21 cellular contexts compared by ENCODE assay signal in the genomic region with DNA sequence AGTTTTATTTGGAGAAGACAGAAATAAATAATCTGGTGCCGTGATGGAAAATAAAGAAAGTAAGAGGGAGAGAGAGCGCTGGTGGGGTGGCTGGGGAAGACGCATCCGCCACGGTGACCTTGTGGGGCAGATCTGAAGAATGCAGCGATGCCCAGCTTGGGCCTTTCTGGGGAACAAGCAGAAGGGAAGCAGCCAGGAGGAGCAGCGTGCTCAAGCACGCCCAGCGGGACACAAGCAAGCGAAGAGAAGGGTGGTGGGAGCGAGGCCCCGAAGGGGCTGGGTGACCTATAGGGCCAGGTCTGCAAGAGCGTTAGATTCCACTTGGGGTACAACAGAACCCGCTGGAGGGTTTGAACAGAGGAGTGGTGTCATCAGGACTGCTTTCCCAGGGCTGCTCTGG. TPM values are rescaled to one million over a fixed set of nuclear protein-coding genes. Genes with fewer than 3 reads are reported as not detected.
DNase-seq lines count a peak whose midpoint lies in the region; ATAC-seq, FAIRE-seq and TF ChIP-seq lines count a peak whose summit lies in the region.
"Had no signal": no experiment of that assay in that cellular context is flagged by ENCODE, and none has a peak within 500 bp of the region (broad histone marks: within the 10 kb centered on the region; RNA-seq: fewer than 3 reads in every experiment).

No MANE protein-coding gene starts in this region.

- no peak for ATAC-seq in activated T-helper 17 cell treated with anti-CD3 and anti-CD28 coated beads, Interleukin-2, amount 50 U/mL, for 72 hours (replicated peaks)
- ATAC-seq in GM18520 (IDR thresholded peaks at IDR 0.05; ENCODE audit: unreplicated experiment) = no peak
- ATAC-seq: CD8-positive, alpha-beta T cell; GM12878; GM23338 had no signal

- no peaks in the 10 kb centered on the region for H3K4me1 Mint-ChIP-seq in activated T-helper 17 cell treated with anti-CD3 and anti-CD28 coated beads, Interleukin-2, amount 50 U/mL, for 72 hours
- peaks cover 26% of the 10 kb centered on the region for H3K4me1 Mint-ChIP-seq in neural progenitor cell
- no peaks in the 10 kb centered on the region for H3K4me1 Mint-ChIP-seq in activated CD4-positive, alpha-beta memory T cell treated with anti-CD3 and anti-CD28 coated beads for 36 hours (ENCODE audit: low read depth)
- H3K4me1 Mint-ChIP-seq: B cell; CD4-positive, CD25-positive, alpha-beta regulatory T cell had no signal

- no peak for TF ChIP-seq RAD21 in H1 (IDR thresholded peaks at IDR 0.05 in 1 of 2, conservative IDR thresholded peaks at IDR 0.05 in 1 of 2; ENCODE audit: low read depth in 2 of 2, low read length in 2 of 2)

- H2BK12ac ChIP-seq in H1 (ENCODE audit: low read depth, low read length) = no peak overlapping the region

- H3K27ac Mint-ChIP-seq in activated T-helper 17 cell treated with anti-CD3 and anti-CD28 coated beads, Interleukin-2, amount 50 U/mL, for 72 hours = peak overlapping the region; percentile 12
- peak overlapping the region; percentile 47 for H3K27ac Mint-ChIP-seq in neural progenitor cell
- no peak overlapping the region for H3K27ac Mint-ChIP-seq in activated CD4-positive, alpha-beta memory T cell treated with anti-CD3 and anti-CD28 coated beads for 36 hours
- H3K27ac Mint-ChIP-seq: B cell; CD8-positive, alpha-beta T cell; GM23338; HFFc6 had no signal

- TF ChIP-seq CTCF in H1 (IDR thresholded peaks at IDR 0.05; ENCODE audit: control extremely low read depth in 1 of 3, insufficient read depth in 1 of 3, low read depth in 1 of 3, low read length in 3 of 3) (no peak), neural progenitor cell (IDR thresholded peaks at IDR 0.05) (no peak)

- H3K9me3 Mint-ChIP-seq in activated T-helper 17 cell treated with anti-CD3 and anti-CD28 coated beads, Interleukin-2, amount 50 U/mL, for 72 hours = no peaks in the 10 kb centered on the region
- H3K9me3 Mint-ChIP-seq in neural progenitor cell = peaks cover 9% of the 10 kb centered on the region
- H3K9me3 Mint-ChIP-seq in activated CD4-positive, alpha-beta memory T cell treated with anti-CD3 and anti-CD28 coated beads for 36 hours = no peaks in the 10 kb centered on the region
- H3K9me3 Mint-ChIP-seq: CD8-positive, alpha-beta T cell had no signal

- CTCF ChIA-PET in H1 (lab: Charles Lee; ENCODE audit: partially characterized antibody) = interaction anchor here (1.9 kb wide), 1 partner anchor 47 kb away, joined by 5 read pairs; no protein-coding TSS in a partner anchor
- CTCF ChIA-PET in activated CD4-positive, alpha-beta memory T cell treated with anti-CD3 and anti-CD28 coated beads for 36 hours (lab: Charles Lee) = no interaction called here

- peaks cover 2 to 9% of the 10 kb centered on the region in 2 experiments; a peak in 1 of 4 replicates for H3K9me3 ChIP-seq in H1 (ENCODE audit: insufficient read depth in 2 of 2, low read depth in 1 of 2, low read length in 1 of 2)
- H3K9me3 ChIP-seq in neural progenitor cell (ENCODE audit: low read depth) = no peaks in the 10 kb centered on the region
- H3K9me3 ChIP-seq: BLaER1, Caco-2, HAP-1 had no signal

- TF ChIP-seq EP300 in H1 (IDR thresholded peaks at IDR 0.05; ENCODE audit: borderline replicate concordance in 1 of 2, low read depth in 2 of 2, low read length in 2 of 2) = no peak

- H2AK5ac ChIP-seq in H1 (ENCODE audit: low read depth, low read length) = no peak overlapping the region

- H3K4me3 ChIP-seq in H1 (ENCODE audit: extremely low read depth in 1 of 4, insufficient read depth in 2 of 4, low read depth in 3 of 4, low read length in 4 of 4) = no peak overlapping the region
- no peak overlapping the region for H3K4me3 ChIP-seq in neural progenitor cell
- H3K4me3 ChIP-seq: BLaER1, GM12878, GM23338, HAP-1 had no signal

- no peak overlapping the region for H2BK15ac ChIP-seq in H1 (ENCODE audit: low read length)

- H3K4ac ChIP-seq in H1 (replicated peaks; ENCODE audit: insufficient read length, low read depth, low read length) = no peak overlapping the region

- no peak overlapping the region for H3K56ac ChIP-seq in H1 (replicated peaks; ENCODE audit: insufficient read length, low read depth, low read length)

- H3K9ac ChIP-seq in H1 (replicated peaks in 1 of 4; ENCODE audit: extremely low read depth in 1 of 4, low read depth in 3 of 4, low read length in 3 of 4) (no peak overlapping the region), neural progenitor cell (no peak overlapping the region)
- H3K9ac ChIP-seq: BLaER1 had no signal

- H3K18ac ChIP-seq in H1 (ENCODE audit: extremely low read depth, low read length) = no peak overlapping the region

- no peaks in the 10 kb centered on the region for H3K36me3 ChIP-seq in H1 (ENCODE audit: control insufficient read depth in 2 of 4, insufficient read depth in 4 of 4, low read length in 3 of 4)
- no peaks in the 10 kb centered on the region for H3K36me3 ChIP-seq in neural progenitor cell
- H3K36me3 ChIP-seq: BLaER1, HAP-1 had no signal

- H3K79me1 ChIP-seq in H1 (ENCODE audit: low read depth, low read length) = no peaks in the 10 kb centered on the region

- no peak overlapping the region for H2BK20ac ChIP-seq in H1 (ENCODE audit: low read length)

- H3K79me2 ChIP-seq in H1 (ENCODE audit: control insufficient read depth in 1 of 2, insufficient read depth in 2 of 2, low read length in 2 of 2) = no peaks in the 10 kb centered on the region
- H3K79me2 ChIP-seq in neural progenitor cell (ENCODE audit: low read depth) = no peaks in the 10 kb centered on the region

- WGBS in H1 (ENCODE audit: extremely low coverage in 1 of 2, insufficient coverage in 1 of 2, insufficient read length in 1 of 2, insufficient replicate concordance in 2 of 2, low coverage in 1 of 2, low lambda C conversion rate in 2 of 2, missing lambda C conversion rate in 1 of 2), 2 experiments = 85% methylated on average over 12 of the region's 14 CpGs; no CpG with 5 or more reads in 1 of the 2 experiments

- H4K20me1 ChIP-seq in H1 (replicated peaks in 1 of 2; ENCODE audit: control insufficient read depth in 1 of 2, insufficient read depth in 2 of 2, low read length in 2 of 2) (no peaks in the 10 kb centered on the region), neural progenitor cell (ENCODE audit: low read depth) (no peaks in the 10 kb centered on the region)
- H4K20me1 ChIP-seq: BLaER1 had no signal

- H3K27me3 Mint-ChIP-seq in activated T-helper 17 cell treated with anti-CD3 and anti-CD28 coated beads, Interleukin-2, amount 50 U/mL, for 72 hours = peaks cover 30% of the 10 kb centered on the region
- peaks cover 11% of the 10 kb centered on the region for H3K27me3 Mint-ChIP-seq in neural progenitor cell (ENCODE audit: insufficient read depth, low read depth)
- H3K27me3 Mint-ChIP-seq in activated CD4-positive, alpha-beta memory T cell treated with anti-CD3 and anti-CD28 coated beads for 36 hours = peaks cover 18% of the 10 kb centered on the region

- no peak overlapping the region; the same call in 1 of the 2 replicates for H2BK5ac ChIP-seq in H1 (ENCODE audit: low read depth, low read length)

- TF ChIP-seq POLR2A in H1 (IDR thresholded peaks at IDR 0.05; ENCODE audit: control extremely low read depth in 1 of 2, low read depth in 2 of 2, low read length in 2 of 2) = no peak

- H4K8ac ChIP-seq in H1 (ENCODE audit: extremely low read depth, insufficient read depth, low read length) = no peak overlapping the region

- H3K23me2 ChIP-seq in H1 (ENCODE audit: low read depth, low read length) = no peaks in the 10 kb centered on the region

- no peaks in the 10 kb centered on the region for H3K36me3 Mint-ChIP-seq in activated T-helper 17 cell treated with anti-CD3 and anti-CD28 coated beads, Interleukin-2, amount 50 U/mL, for 72 hours (ENCODE audit: low read depth)
- H3K36me3 Mint-ChIP-seq in neural progenitor cell = no peaks in the 10 kb centered on the region
- no peaks in the 10 kb centered on the region for H3K36me3 Mint-ChIP-seq in activated CD4-positive, alpha-beta memory T cell treated with anti-CD3 and anti-CD28 coated beads for 36 hours
- H3K36me3 Mint-ChIP-seq: CD4-positive, CD25-positive, alpha-beta regulatory T cell; CD8-positive, alpha-beta T cell had no signal

- DNase-seq in H1 (ENCODE audit: low read depth in 1 of 2, low spot score in 2 of 2) (no peak), neural progenitor cell (ENCODE audit: low spot score) (no peak), NK-92 (lab: John Stamatoyannopoulos, UW; ENCODE audit: unreplicated experiment) (no peak)
- no peak for DNase-seq in activated CD4-positive, alpha-beta memory T cell treated with anti-CD3 and anti-CD28 coated beads for 36 hours
- DNase-seq: Caco-2; CD4-positive, CD25-positive, alpha-beta regulatory T cell; CD8-positive, alpha-beta T cell; DMS153; DND-41; HFFc6 had no signal

- no peaks in the 10 kb centered on the region for H3F3A ChIP-seq in neural progenitor cell (ENCODE audit: low read depth)

- H3K27ac ChIP-seq in H1 (ENCODE audit: low read depth, low read length) (no peak overlapping the region), neural progenitor cell (no peak overlapping the region)
- H3K27ac ChIP-seq: BLaER1, C4-2B had no signal

- H4K5ac ChIP-seq in H1 (ENCODE audit: insufficient read length, low read depth, low read length) = no peak overlapping the region

- FAIRE-seq in H1 (lab: Jason Lieb, UNC) = no peak
- FAIRE-seq: A204.1, G401.6, GM12878, H54 had no signal

- H3K4me2 ChIP-seq in H1 (ENCODE audit: insufficient read depth in 1 of 2, low read depth in 2 of 2, low read length in 2 of 2) = no peak overlapping the region
- H3K4me2 ChIP-seq in neural progenitor cell = no peak overlapping the region
- H3K4me2 ChIP-seq: BLaER1, GM23338 had no signal

- H4K91ac ChIP-seq in H1 (replicated peaks; ENCODE audit: insufficient read length, low read length) = no peak overlapping the region

- POLR2A ChIA-PET in H1 (lab: Charles Lee; ENCODE audit: partially characterized antibody) = interaction anchor here (1.1 kb wide), 1 partner anchor 8 kb away, joined by 3 read pairs; no protein-coding TSS in a partner anchor
- POLR2A ChIA-PET in activated CD4-positive, alpha-beta memory T cell treated with anti-CD3 and anti-CD28 coated beads for 36 hours (lab: Charles Lee) = no interaction called here

- H3K23ac ChIP-seq in H1 (ENCODE audit: insufficient read length) = no peak overlapping the region

- no peak overlapping the region for H3K14ac ChIP-seq in H1 (ENCODE audit: insufficient read length)

- intact Hi-C loops in activated CD4-positive, alpha-beta memory T cell treated with anti-CD3 and anti-CD28 coated beads for 36 hours (cut with micrococcal nuclease) = no loop called here

- peak overlapping the region; percentile 76; the same call in 1 of the 2 replicates for H2AFZ ChIP-seq in H1 (ENCODE audit: low read length)
- no peak overlapping the region for H2AFZ ChIP-seq in neural progenitor cell (replicated peaks)

- H2BK120ac ChIP-seq in H1 (replicated peaks; ENCODE audit: low read depth, low read length) = no peak overlapping the region

- H3K4me1 ChIP-seq in H1 (replicated peaks in 1 of 4; ENCODE audit: control insufficient read depth in 3 of 4, insufficient read depth in 4 of 4, low read length in 3 of 4) = peaks cover 0 to 12% (median 6%) of the 10 kb centered on the region in 4 experiments; a peak in 4 of 7 replicates
- peaks cover 9% of the 10 kb centered on the region for H3K4me1 ChIP-seq in neural progenitor cell
- H3K4me1 ChIP-seq: BLaER1, HAP-1 had no signal

- H3K4me3 Mint-ChIP-seq in activated T-helper 17 cell treated with anti-CD3 and anti-CD28 coated beads, Interleukin-2, amount 50 U/mL, for 72 hours = no peak overlapping the region
- no peak overlapping the region for H3K4me3 Mint-ChIP-seq in neural progenitor cell
- no peak overlapping the region for H3K4me3 Mint-ChIP-seq in activated CD4-positive, alpha-beta memory T cell treated with anti-CD3 and anti-CD28 coated beads for 36 hours
- H3K4me3 Mint-ChIP-seq: B cell; CD4-positive, CD25-positive, alpha-beta regulatory T cell; CD8-positive, alpha-beta T cell; GM23338 had no signal

- H3K27me3 ChIP-seq in H1 (replicated peaks in 1 of 4; ENCODE audit: control insufficient read depth in 3 of 4, extremely low read depth in 1 of 4, insufficient read depth in 3 of 4, low read length in 3 of 4) (0 out of 7 replicates have a peak, but pooled peaks cover 0 to 4% (median 0%) of the 10 kb centered on the region in 4 experiments), neural progenitor cell (no peaks in the 10 kb centered on the region)
- H3K27me3 ChIP-seq: BLaER1 had no signal

RNA-seq across cellular contexts. Expression of a gene that starts 12.4 kb away (rescaled TPM):
- total RNA-seq in activated T-helper 17 cell treated with anti-CD3 and anti-CD28 coated beads, Interleukin-2, amount 50 U/mL, for 72 hours = 1 to 10 TPM in 1 of 2 donors, under 1 TPM in 1; 0.82 to 2.2 TPM
- total RNA-seq in H1 (2021; fragmentation: NEBNext Ultra II Directional; extraction: Animal tissue kit (Norgen Biotek cat#: 25700)) = 0.20 and 0.23 TPM in 2 replicates
- 0.08 and 0.11 TPM in 2 replicates for polyA plus RNA-seq in H1 (2011; rRNA removed)
- 0.12 TPM for polyA plus RNA-seq in H1 (2011; cell fraction: cytosol; rRNA removed)
- polyA plus RNA-seq in H1 (2011; cell fraction: nucleus; rRNA removed) = 0.11 TPM
- polyA plus RNA-seq in H1 (2012, experiment 1 of 2) = 0.07 to 0.23 TPM (median 0.18 TPM) in 3 of 4 replicates, not detected in the other
- polyA plus RNA-seq in H1 (2012, experiment 2 of 2) = 0.08 TPM
- polyA plus RNA-seq in H1 (2013, experiment 1 of 2) = 0.20 TPM
- polyA plus RNA-seq in H1 (2013, experiment 2 of 2) = 0.11 TPM
- polyA minus RNA-seq in H1 (2011; rRNA and poly(A)+ RNA removed) = 0.19 and 0.22 TPM in 2 replicates
- not detected for polyA minus RNA-seq in H1 (2011; cell fraction: cytosol; rRNA and poly(A)+ RNA removed)
- polyA minus RNA-seq in H1 (2011; cell fraction: nucleus; rRNA and poly(A)+ RNA removed) = 0.40 TPM
- total RNA-seq in neural progenitor cell (ENCODE audit: low replicate concordance) = not detected in 2 replicates
- under 1 TPM; 0.12 to 0.29 TPM for total RNA-seq in activated CD4-positive, alpha-beta memory T cell treated with anti-CD3 and anti-CD28 coated beads for 36 hours
- total RNA-seq: B cell; Caco-2; CD4-positive, CD25-positive, alpha-beta regulatory T cell; CD8-positive, alpha-beta T cell; GM23338; HFFc6 had no signal
- polyA plus RNA-seq: CD4-positive, CD25-positive, alpha-beta regulatory T cell had no signal
